1 cellular context compared by ENCODE assay signal in genomic region chr5:150129813-150130492, GRCh38.
TF ChIP-seq lines count a peak whose summit lies in the region.

No MANE protein-coding gene starts in this region.

TF ChIP-seq in endothelial cell of umbilical vein, 7 proteins besides CTCF, POLR2A, EP300 and RAD21:
- TF ChIP-seq JUN (IDR thresholded peaks at IDR 0.05; ENCODE audit: borderline replicate concordance, insufficient read depth, insufficient read length, low read depth), result no peak
- TF ChIP-seq MAX (IDR thresholded peaks at IDR 0.05; ENCODE audit: insufficient read depth, insufficient read length), result no peak
- TF ChIP-seq EZH2 (IDR thresholded peaks at IDR 0.05; ENCODE audit: borderline replicate concordance, low read depth, low read length, severe bottlenecking), result no peak
- no peak for TF ChIP-seq GATA2 (IDR thresholded peaks at IDR 0.05; ENCODE audit: insufficient read depth, insufficient read length, low read depth, low read length)
- no peak for TF ChIP-seq MYC (IDR thresholded peaks at IDR 0.05; ENCODE audit: low read depth, low read length)
- TF ChIP-seq POLR2AphosphoS5 (IDR thresholded peaks at IDR 0.05; ENCODE audit: insufficient read depth, low read depth, low read length), result no peak
- no peak for TF ChIP-seq FOS (IDR thresholded peaks at IDR 0.05; ENCODE audit: borderline replicate concordance, insufficient read depth, low read length)
TF ChIP-seq in endothelial cell of umbilical vein: peak in this region for 0.
